Comparison of ENCODE assay signal across 27 cellular contexts in genomic region chr5:28313543-28314334, GRCh38.
A peak's percentile ranks its signal among the peaks of the same experiment; 100 is the strongest.
DNase-seq lines count a peak whose midpoint lies in the region; ATAC-seq and TF ChIP-seq lines count a peak whose summit lies in the region.
"Had no signal": no experiment of that assay in that cellular context is flagged by ENCODE, and none has a peak within 500 bp of the region (broad histone marks: within the 10 kb centered on the region; RNA-seq: fewer than 3 reads in every experiment).

No MANE protein-coding gene starts in this region.

- peaks cover 16% of the 10 kb centered on the region for H3K4me1 Mint-ChIP-seq in progenitor cell of endocrine pancreas (ENCODE audit: low read depth)
- no peaks in the 10 kb centered on the region for H3K4me1 Mint-ChIP-seq in WTC11
- H3K4me1 Mint-ChIP-seq: activated naive CD4-positive, alpha-beta T cell treated with anti-CD3 and anti-CD28 coated beads, Interleukin-2, amount 50 U/mL, for 24 hours; memory B cell; nephron; stimulated activated effector memory CD8-positive, alpha-beta T cell treated with anti-CD3 and anti-CD28 coated beads, Interleukin-12 subunit alpha, Interleukin-12 subunit beta, amount 100 ng/mL, for 72 hours had no signal

- DNase-seq in HT1080 (ENCODE audit: low read depth): peak; percentile 50
- no peak for DNase-seq in RWPE2 (ENCODE audit: low spot score)
- DNase-seq in fibroblast of gingiva (ENCODE audit: low read depth): peak; percentile 1
- DNase-seq in progenitor cell of endocrine pancreas (ENCODE audit: low spot score, unreplicated experiment): no peak
- no peak for DNase-seq in NCI-H1436 (lab: John Stamatoyannopoulos, UW)
- no peak for DNase-seq in WTC11 (ENCODE audit: low spot score)
- DNase-seq: activated CD4-positive, alpha-beta T cell treated with anti-CD3 and anti-CD28 coated beads for 4 hours; activated CD8-positive, alpha-beta memory T cell treated with anti-CD3 and anti-CD28 coated beads for 24 hours; activated T-cell treated with anti-CD3 and anti-CD28 coated beads for 4 hours; aorta; central memory CD4-positive, alpha-beta T cell; hypothalamus; left colon; NCI-H1694; NCI-H2171; NCI-H524; ovary; retina; SHP77 treated with DMSO at 0.1 percent for 48 hours had no signal

- H3K4me3 Mint-ChIP-seq in progenitor cell of endocrine pancreas (ENCODE audit: low read depth) (no peak overlapping the region), WTC11 (no peak overlapping the region)
- H3K4me3 Mint-ChIP-seq: activated naive CD4-positive, alpha-beta T cell treated with anti-CD3 and anti-CD28 coated beads, Interleukin-2, amount 50 U/mL, for 24 hours; IgD-negative memory B cell; memory B cell; nephron; stimulated activated effector memory CD8-positive, alpha-beta T cell treated with anti-CD3 and anti-CD28 coated beads, Interleukin-12 subunit alpha, Interleukin-12 subunit beta, amount 100 ng/mL, for 72 hours; T-helper 2 cell treated with Interferon-gamma antibody and Interleukin-4, amounts not matched to agents 5 μg/mL and 100 μg/mL, for 36 hours had no signal

- H3K9me3 Mint-ChIP-seq in progenitor cell of endocrine pancreas (ENCODE audit: low read depth) (no peaks in the 10 kb centered on the region), WTC11 (peaks cover 15% of the 10 kb centered on the region)
- H3K9me3 Mint-ChIP-seq: nephron had no signal

- H3K27ac ChIP-seq in RWPE2 (ENCODE audit: poor library complexity, severe bottlenecking) (peak overlapping the region; percentile 74), gastroesophageal sphincter (no peak overlapping the region)
- H3K27ac ChIP-seq: esophagus muscularis mucosa, ovary had no signal

- H3K27ac Mint-ChIP-seq in progenitor cell of endocrine pancreas (peak overlapping the region; percentile 45), WTC11 (no peak overlapping the region)
- H3K27ac Mint-ChIP-seq: activated naive CD4-positive, alpha-beta T cell treated with anti-CD3 and anti-CD28 coated beads, Interleukin-2, amount 50 U/mL, for 24 hours; IgD-negative memory B cell; memory B cell; nephron; stimulated activated effector memory CD8-positive, alpha-beta T cell treated with anti-CD3 and anti-CD28 coated beads, Interleukin-12 subunit alpha, Interleukin-12 subunit beta, amount 100 ng/mL, for 72 hours; T-helper 2 cell treated with Interferon-gamma antibody and Interleukin-4, amounts not matched to agents 5 μg/mL and 100 μg/mL, for 36 hours had no signal

- H3K27me3 ChIP-seq in RWPE2 (ENCODE audit: insufficient read depth, poor library complexity, severe bottlenecking): no peaks in the 10 kb centered on the region
- no peaks in the 10 kb centered on the region for H3K27me3 ChIP-seq in gastroesophageal sphincter
- H3K27me3 ChIP-seq: esophagus muscularis mucosa, ovary had no signal

- no peaks in the 10 kb centered on the region for H3K36me3 ChIP-seq in RWPE2 (ENCODE audit: low read depth)
- no peaks in the 10 kb centered on the region for H3K36me3 ChIP-seq in gastroesophageal sphincter
- H3K36me3 ChIP-seq: esophagus muscularis mucosa, ovary had no signal

- 69 to 72% methylated on average over 1 of the region's 1 CpG for WGBS in gastroesophageal sphincter (ENCODE audit: low coverage in 1 of 2), 2 donors

- TF ChIP-seq EP300 in gastroesophageal sphincter (IDR thresholded peaks at IDR 0.05): no peak

- ATAC-seq in RWPE2 (ENCODE audit: low read depth) (peak; percentile 84), gastroesophageal sphincter (no peak), WTC11 (no peak)
- ATAC-seq: left colon; stimulated activated effector memory CD8-positive, alpha-beta T cell treated with anti-CD3 and anti-CD28 coated beads, Interleukin-12 subunit alpha, Interleukin-12 subunit beta, amount 100 ng/mL, for 72 hours had no signal

- H3K36me3 Mint-ChIP-seq in progenitor cell of endocrine pancreas (ENCODE audit: insufficient read depth) (no peaks in the 10 kb centered on the region), WTC11 (no peaks in the 10 kb centered on the region)
- H3K36me3 Mint-ChIP-seq: activated naive CD4-positive, alpha-beta T cell treated with anti-CD3 and anti-CD28 coated beads, Interleukin-2, amount 50 U/mL, for 24 hours; IgD-negative memory B cell; memory B cell; stimulated activated effector memory CD8-positive, alpha-beta T cell treated with anti-CD3 and anti-CD28 coated beads, Interleukin-12 subunit alpha, Interleukin-12 subunit beta, amount 100 ng/mL, for 72 hours had no signal

- POLR2A ChIA-PET in WTC11 (lab: Charles Lee): no interaction called here

- TF ChIP-seq CTCF in RWPE2 (IDR thresholded peaks at IDR 0.05; ENCODE audit: poor library complexity, severe bottlenecking): no peak
- TF ChIP-seq CTCF in progenitor cell of endocrine pancreas (IDR thresholded peaks at IDR 0.05; ENCODE audit: unreplicated experiment): no peak
- TF ChIP-seq CTCF in gastroesophageal sphincter (IDR thresholded peaks at IDR 0.05): no peak
- TF ChIP-seq CTCF in WTC11 (IDR thresholded peaks at IDR 0.05): no peak

- CTCF ChIA-PET in WTC11 (lab: Charles Lee): no interaction called here

- peaks cover 22% of the 10 kb centered on the region for H3K4me1 ChIP-seq in RWPE2 (ENCODE audit: insufficient read depth, poor library complexity, severe bottlenecking)
- H3K4me1 ChIP-seq in gastroesophageal sphincter: no peaks in the 10 kb centered on the region
- H3K4me1 ChIP-seq: esophagus muscularis mucosa had no signal

- H3K9me3 ChIP-seq in RWPE2 (ENCODE audit: severe bottlenecking) (no peaks in the 10 kb centered on the region), gastroesophageal sphincter (no peaks in the 10 kb centered on the region)
- H3K9me3 ChIP-seq: esophagus muscularis mucosa, ovary had no signal

- H3K27me3 Mint-ChIP-seq in progenitor cell of endocrine pancreas: no peaks in the 10 kb centered on the region
- no peaks in the 10 kb centered on the region for H3K27me3 Mint-ChIP-seq in WTC11 (ENCODE audit: low read depth)
- H3K27me3 Mint-ChIP-seq: activated naive CD4-positive, alpha-beta T cell treated with anti-CD3 and anti-CD28 coated beads, Interleukin-2, amount 50 U/mL, for 24 hours; IgD-negative memory B cell; memory B cell had no signal

- no peak overlapping the region for H3K4me3 ChIP-seq in RWPE2 (ENCODE audit: severe bottlenecking)
- H3K4me3 ChIP-seq in gastroesophageal sphincter: no peak overlapping the region
- H3K4me3 ChIP-seq: esophagus muscularis mucosa, ovary had no signal

- no peak for TF ChIP-seq POLR2A in gastroesophageal sphincter (IDR thresholded peaks at IDR 0.05)

TF ChIP-seq in WTC11, 78 proteins besides CTCF, POLR2A, EP300 and RAD21 (continues in another document):
- TF ChIP-seq ZNF512 (CRISPR knock-in tag; IDR thresholded peaks at IDR 0.05; ENCODE audit: borderline replicate concordance) (no peak), ERG (CRISPR knock-in tag; IDR thresholded peaks at IDR 0.05) (no peak), PREB (CRISPR knock-in tag; IDR thresholded peaks at IDR 0.05; ENCODE audit: borderline replicate concordance) (no peak), ZNF396 (CRISPR knock-in tag; IDR thresholded peaks at IDR 0.05; ENCODE audit: borderline replicate concordance) (no peak), NFYB (CRISPR knock-in tag; conservative IDR thresholded peaks at IDR 0.05; ENCODE audit: low read depth) (no peak), USF2 (CRISPR knock-in tag; IDR thresholded peaks at IDR 0.05) (no peak)

Comparison
In these comparisons a context has a peak if more than half of its experiments do, and no peak if none do; other contexts are left out.
1. DNase-seq: peak in HT1080 (single experiment) and fibroblast of gingiva (single experiment); none in RWPE2 (single experiment), progenitor cell of endocrine pancreas (single experiment), NCI-H1436 (single experiment) and WTC11 (single experiment).